In the genomic region with DNA sequence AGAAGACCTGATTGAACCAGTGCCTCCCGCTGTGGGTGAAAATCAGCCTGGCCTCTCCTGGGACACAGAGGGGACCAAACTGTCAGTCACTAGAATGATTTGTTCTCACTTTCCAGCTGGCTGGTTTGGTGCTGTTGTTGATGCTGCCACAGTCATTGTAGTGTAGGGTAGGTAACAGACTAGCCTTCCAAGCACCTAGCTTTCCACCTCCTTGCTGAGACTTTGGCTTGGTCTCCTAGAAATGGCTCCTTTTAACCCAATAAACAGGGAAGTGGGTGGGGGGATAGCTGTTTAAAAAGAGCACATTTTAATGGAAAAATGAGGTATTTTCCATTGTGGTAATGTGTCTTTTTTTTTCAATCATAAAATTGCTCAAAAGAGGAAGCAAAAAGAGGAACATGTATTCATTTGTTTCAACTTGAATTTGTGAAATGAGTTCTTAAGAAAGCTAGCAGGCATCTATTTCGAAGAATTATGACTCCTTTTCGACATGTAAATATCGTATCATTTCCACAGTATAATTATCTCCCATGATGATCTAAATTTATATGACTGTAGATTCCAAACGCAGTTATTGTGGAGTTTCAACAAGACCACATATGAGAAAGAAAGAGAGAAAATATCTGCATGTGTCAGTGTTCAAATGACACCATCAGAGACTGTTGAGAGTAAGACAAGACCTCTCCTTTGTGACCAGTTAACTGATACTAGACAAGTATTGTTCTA, we compare ENCODE assay signal across 10 cellular contexts.
A peak's percentile ranks its signal among the peaks of the same experiment; 100 is the strongest.
DNase-seq lines count a peak whose midpoint lies in the region; ATAC-seq and TF ChIP-seq lines count a peak whose summit lies in the region.
"Had no signal": no experiment of that assay in that cellular context is flagged by ENCODE, and none has a peak within 500 bp of the region (broad histone marks: within the 10 kb centered on the region; RNA-seq: fewer than 3 reads in every experiment).

No MANE protein-coding gene starts in this region.

- H3K9me3 ChIP-seq in esophagus muscularis mucosa: no peaks in the 10 kb centered on the region

- no peak overlapping the region for H3K27ac ChIP-seq in esophagus muscularis mucosa (replicated peaks in 1 of 4)

- no peak for TF ChIP-seq CTCF in esophagus muscularis mucosa (IDR thresholded peaks at IDR 0.05)

- H3K36me3 Mint-ChIP-seq in dendritic cell treated with granulocyte-macrophage colony-stimulating factor and Interleukin-4, amounts not matched to agents 40 ng/mL and 50 ng/mL, for 4 days (ENCODE audit: low read depth): peaks cover 8% of the 10 kb centered on the region

- no peaks in the 10 kb centered on the region for H3K27me3 ChIP-seq in esophagus muscularis mucosa

- no peaks in the 10 kb centered on the region for H3K36me3 ChIP-seq in esophagus muscularis mucosa

- no peaks in the 10 kb centered on the region for H3K4me1 ChIP-seq in esophagus muscularis mucosa

- intact Hi-C loops in dendritic cell treated with granulocyte-macrophage colony-stimulating factor and Interleukin-4, amounts not matched to agents 40 ng/mL and 50 ng/mL, for 4 days (cut with micrococcal nuclease): loop anchor here (1.0 to 2.0 kb wide), 3 partner anchors 23 to 191 kb away; partner anchors contain the start of gene HLX
- intact Hi-C loops in esophagus muscularis mucosa (cut with DNase I): no loop called here

- H3K4me1 Mint-ChIP-seq in dendritic cell treated with granulocyte-macrophage colony-stimulating factor and Interleukin-4, amounts not matched to agents 40 ng/mL and 50 ng/mL, for 4 days (ENCODE audit: low read depth): peaks cover 82% of the 10 kb centered on the region

- no peak overlapping the region for H3K4me3 ChIP-seq in esophagus muscularis mucosa
- H3K4me3 ChIP-seq: skin epidermis had no signal

- peak overlapping the region; percentile 95 for H3K27ac Mint-ChIP-seq in dendritic cell treated with granulocyte-macrophage colony-stimulating factor and Interleukin-4, amounts not matched to agents 40 ng/mL and 50 ng/mL, for 4 days

- no peak for TF ChIP-seq POLR2A in esophagus muscularis mucosa (IDR thresholded peaks at IDR 0.05; ENCODE audit: low read depth)

- ATAC-seq in GM18499 (IDR thresholded peaks at IDR 0.05; ENCODE audit: insufficient read depth, unreplicated experiment) (peak; percentile 79), GM21528 (IDR thresholded peaks at IDR 0.05; ENCODE audit: low FRiP score, unreplicated experiment) (peak; percentile 86), HG03520 (IDR thresholded peaks at IDR 0.05; ENCODE audit: unreplicated experiment) (peak; percentile 77)

- no peak for TF ChIP-seq EP300 in esophagus muscularis mucosa (IDR thresholded peaks at IDR 0.05)

- peaks cover 11% of the 10 kb centered on the region for H3K9me3 Mint-ChIP-seq in dendritic cell treated with granulocyte-macrophage colony-stimulating factor and Interleukin-4, amounts not matched to agents 40 ng/mL and 50 ng/mL, for 4 days

- DNase-seq in esophagus muscularis mucosa (ENCODE audit: extremely low spot score) (no peak), AG20443 (ENCODE audit: low spot score) (no peak), amygdala (lab: John Stamatoyannopoulos, UW) (no peak), HCEC 1CT (no peak)
- DNase-seq: NCI-H2171 treated with DMSO at 0.1 percent for 48 hours had no signal

- peak overlapping the region; percentile 20 for H3K4me3 Mint-ChIP-seq in dendritic cell treated with granulocyte-macrophage colony-stimulating factor and Interleukin-4, amounts not matched to agents 40 ng/mL and 50 ng/mL, for 4 days

- peaks cover 2% of the 10 kb centered on the region for H3K27me3 Mint-ChIP-seq in dendritic cell treated with granulocyte-macrophage colony-stimulating factor and Interleukin-4, amounts not matched to agents 40 ng/mL and 50 ng/mL, for 4 days

- 74% methylated on average over 5 of the region's 5 CpGs for WGBS in esophagus muscularis mucosa
